Comparison of ENCODE assay signal across 39 cellular contexts in the genomic region with DNA sequence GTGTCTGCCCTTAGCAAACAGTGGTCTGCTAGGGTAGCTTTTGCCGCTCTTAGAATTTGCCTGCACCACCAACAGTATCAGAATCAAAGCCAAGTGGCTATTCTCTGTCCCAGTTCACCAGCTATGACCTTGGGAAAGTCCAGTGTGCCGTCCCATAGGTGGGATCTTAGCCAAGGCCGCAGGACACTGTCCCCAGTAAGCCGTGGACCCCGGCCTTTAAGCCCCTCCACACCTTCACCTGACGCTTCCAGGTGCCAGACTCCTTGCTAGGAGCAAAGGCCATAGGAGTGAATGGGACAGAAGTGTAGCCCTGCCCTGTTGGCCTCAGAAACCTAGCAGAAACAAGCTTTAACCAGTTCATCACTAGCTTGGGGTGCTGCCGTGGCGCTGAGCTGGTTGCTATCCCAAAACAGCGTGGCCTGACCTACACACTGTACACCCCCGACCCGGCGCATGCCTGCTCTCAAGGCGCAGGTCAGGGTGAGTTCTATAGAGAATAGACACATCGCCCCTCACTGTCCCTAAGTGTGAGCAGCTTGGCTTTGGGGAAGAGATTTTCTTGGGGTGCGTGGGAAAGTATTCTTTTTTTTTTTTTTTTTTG. TPM values are rescaled to one million over a fixed set of nuclear protein-coding genes. Genes with fewer than 3 reads are reported as not detected.
A peak's percentile ranks its signal among the peaks of the same experiment; 100 is the strongest.
DNase-seq lines count a peak whose midpoint lies in the region; ATAC-seq, FAIRE-seq and TF ChIP-seq lines count a peak whose summit lies in the region.
"Had no signal": no experiment of that assay in that cellular context is flagged by ENCODE, and none has a peak within 500 bp of the region (broad histone marks: within the 10 kb centered on the region; RNA-seq: fewer than 3 reads in every experiment).

No MANE protein-coding gene starts in this region.

- H2BK20ac ChIP-seq in H1 (ENCODE audit: low read length): no peak overlapping the region

- H3K9me3 ChIP-seq in H1 (ENCODE audit: insufficient read depth in 2 of 2, low read depth in 1 of 2, low read length in 1 of 2) (no peaks in the 10 kb centered on the region), osteoblast (ENCODE audit: low read depth, low read length) (no peaks in the 10 kb centered on the region)
- H3K9me3 ChIP-seq: esophagus squamous epithelium, heart right ventricle, Peyer's patch, right atrium auricular region, SJSA1, uterus had no signal

- H3K4me3 Mint-ChIP-seq in activated CD8-positive, alpha-beta T cell treated with anti-CD3 and anti-CD28 coated beads for 36 hours: no peak overlapping the region
- H3K4me3 Mint-ChIP-seq in activated CD8-positive, alpha-beta T cell treated with anti-CD3 and anti-CD28 coated beads, Interleukin-2, amount 10 ng/mL, durations not matched to agents 7 days and 5 days: no peak overlapping the region
- H3K4me3 Mint-ChIP-seq: activated CD4-positive, alpha-beta T cell treated with anti-CD3 and anti-CD28 coated beads, Interleukin-2, amount 10 ng/mL, durations not matched to agents 7 days and 5 days; activated CD8-positive, alpha-beta memory T cell treated with anti-CD3 and anti-CD28 coated beads, Interleukin-2, amount 10 ng/mL, durations not matched to agents 7 days and 5 days; activated naive CD8-positive, alpha-beta T cell treated with anti-CD3 and anti-CD28 coated beads, Interleukin-2, amount 50 U/mL, for 24 hours; activated T-cell treated with anti-CD3 and anti-CD28 coated beads, Interleukin-2, amount 50 U/mL, for 72 hours; CD14-positive monocyte; H9; stimulated activated naive CD8-positive, alpha-beta T cell treated with anti-CD3 and anti-CD28 coated beads, Interleukin-15, amount 100 ng/mL, for 72 hours had no signal

- H2BK120ac ChIP-seq in H1 (replicated peaks; ENCODE audit: low read depth, low read length): no peak overlapping the region

- H3K4me1 ChIP-seq in H1 (replicated peaks in 1 of 4; ENCODE audit: control insufficient read depth in 3 of 4, insufficient read depth in 4 of 4, low read length in 3 of 4) (peaks cover 10 to 18% (median 13%) of the 10 kb centered on the region in 4 experiments), osteoblast (ENCODE audit: insufficient read depth, low read length) (peaks cover 30% of the 10 kb centered on the region)

- no peak overlapping the region for H2AK5ac ChIP-seq in H1 (ENCODE audit: low read depth, low read length)

- CTCF ChIA-PET in activated CD8-positive, alpha-beta T cell treated with anti-CD3 and anti-CD28 coated beads for 36 hours (lab: Charles Lee): no interaction called here
- CTCF ChIA-PET in activated CD8-positive, alpha-beta T cell treated with anti-CD3 and anti-CD28 coated beads, Interleukin-2, amount 10 ng/mL, durations not matched to agents 7 days and 5 days (lab: Charles Lee): interaction anchor here (1.6 kb wide), 1 partner anchor 9 kb away, joined by 4 read pairs; no protein-coding TSS in a partner anchor
- CTCF ChIA-PET in H1 (lab: Charles Lee; ENCODE audit: partially characterized antibody): interaction anchor here (0.7 to 1.5 kb wide), 5 partner anchors 11 to 1254 kb away, joined by 3 to 7 read pairs (median 4); no protein-coding TSS in a partner anchor

- peaks cover 6% of the 10 kb centered on the region; the same call in 1 of the 2 replicates for H3K79me1 ChIP-seq in H1 (ENCODE audit: low read depth, low read length)

- peak overlapping the region; percentile 44 for H2BK5ac ChIP-seq in H1 (ENCODE audit: low read depth, low read length)

- WGBS in H1 (ENCODE audit: extremely low coverage in 1 of 2, insufficient coverage in 1 of 2, insufficient read length in 1 of 2, insufficient replicate concordance in 2 of 2, low coverage in 1 of 2, low lambda C conversion rate in 2 of 2, missing lambda C conversion rate in 1 of 2), 2 experiments: 85% methylated on average over 15 of the region's 15 CpGs; no CpG with 5 or more reads in 1 of the 2 experiments

- H3K36me3 ChIP-seq in H1 (ENCODE audit: control insufficient read depth in 2 of 4, insufficient read depth in 4 of 4, low read length in 3 of 4) (peaks cover 10 to 21% (median 15%) of the 10 kb centered on the region in 4 experiments), osteoblast (ENCODE audit: insufficient read depth, low read length) (peaks cover 46% of the 10 kb centered on the region)
- H3K36me3 ChIP-seq: uterus had no signal

- ATAC-seq in activated CD8-positive, alpha-beta T cell treated with anti-CD3 and anti-CD28 coated beads for 36 hours: no peak
- no peak for ATAC-seq in activated CD8-positive, alpha-beta T cell treated with anti-CD3 and anti-CD28 coated beads, Interleukin-2, amount 10 ng/mL, durations not matched to agents 7 days and 5 days
- ATAC-seq in HG03342 (IDR thresholded peaks at IDR 0.05; ENCODE audit: unreplicated experiment) (no peak), HG03097 (IDR thresholded peaks at IDR 0.05; ENCODE audit: low FRiP score, unreplicated experiment) (no peak)
- ATAC-seq: activated CD8-positive, alpha-beta memory T cell treated with anti-CD3 and anti-CD28 coated beads, Interleukin-2, amount 10 ng/mL, durations not matched to agents 7 days and 5 days; activated naive CD8-positive, alpha-beta T cell treated with anti-CD3 and anti-CD28 coated beads, Interleukin-2, amount 50 U/mL, for 24 hours; activated T-cell treated with anti-CD3 and anti-CD28 coated beads, Interleukin-2, amount 50 U/mL, for 72 hours; heart right ventricle; naive thymus-derived CD8-positive, alpha-beta T cell; stimulated activated naive CD8-positive, alpha-beta T cell treated with anti-CD3 and anti-CD28 coated beads, Interleukin-15, amount 100 ng/mL, for 72 hours had no signal

- no peak for TF ChIP-seq RAD21 in H1 (IDR thresholded peaks at IDR 0.05 in 1 of 2, conservative IDR thresholded peaks at IDR 0.05 in 1 of 2; ENCODE audit: low read depth in 2 of 2, low read length in 2 of 2)

- no peak overlapping the region for H4K91ac ChIP-seq in H1 (replicated peaks; ENCODE audit: insufficient read length, low read length)

- H3K23ac ChIP-seq in H1 (ENCODE audit: insufficient read length): no peak overlapping the region

- H3K27me3 ChIP-seq in H1 (replicated peaks in 1 of 4; ENCODE audit: control insufficient read depth in 3 of 4, extremely low read depth in 1 of 4, insufficient read depth in 3 of 4, low read length in 3 of 4) (no peaks in the 10 kb centered on the region), osteoblast (ENCODE audit: insufficient read depth, low read length) (no peaks in the 10 kb centered on the region)
- H3K27me3 ChIP-seq: esophagus squamous epithelium, heart right ventricle, Peyer's patch, right atrium auricular region, SJSA1, uterus had no signal

- no peak overlapping the region for H4K8ac ChIP-seq in H1 (ENCODE audit: extremely low read depth, insufficient read depth, low read length)

- no peak for DNase-seq in activated CD8-positive, alpha-beta T cell treated with anti-CD3 and anti-CD28 coated beads for 36 hours
- DNase-seq in activated CD8-positive, alpha-beta T cell treated with anti-CD3 and anti-CD28 coated beads, Interleukin-2, amount 10 ng/mL, durations not matched to agents 7 days and 5 days: no peak
- DNase-seq in GM12892 (ENCODE audit: insufficient read length) (no peak), H1 (ENCODE audit: low read depth in 1 of 2, low spot score in 2 of 2) (no peak), osteoblast (ENCODE audit: insufficient read length, low spot score, missing footprints) (peak; percentile 17), dedifferentiated amniotic fluid mesenchymal stem cell (ENCODE audit: extremely low spot score) (no peak)
- DNase-seq: 8988T; activated CD4-positive, alpha-beta T cell treated with anti-CD3 and anti-CD28 coated beads, Interleukin-2, amount 10 ng/mL, durations not matched to agents 7 days and 5 days; activated CD8-positive, alpha-beta memory T cell treated with anti-CD3 and anti-CD28 coated beads, Interleukin-2, amount 10 ng/mL, durations not matched to agents 7 days and 5 days; activated naive CD4-positive, alpha-beta T cell; activated naive CD8-positive, alpha-beta T cell treated with anti-CD3 and anti-CD28 coated beads, Interleukin-2, amount 50 U/mL, for 24 hours; activated T-cell treated with anti-CD3 and anti-CD28 coated beads, Interleukin-2, amount 50 U/mL, for 72 hours; central memory CD4-positive, alpha-beta T cell; dermis blood vessel endothelial cell; esophagus squamous epithelium; foreskin melanocyte; H9; heart right ventricle; IMR-90; naive thymus-derived CD8-positive, alpha-beta T cell; NCI-H146; NCI-H2107; NCI-H345; NCI-H748 treated with DMSO at 0.1 percent for 48 hours; Peyer's patch; stimulated activated CD4-positive, alpha-beta T cell treated with anti-CD3 and anti-CD28 coated beads, Interleukin-2, amount 100 ng/mL, for 24 hours; stimulated activated naive CD8-positive, alpha-beta T cell treated with anti-CD3 and anti-CD28 coated beads, Interleukin-15, amount 100 ng/mL, for 72 hours; T1000; uterus had no signal

- H4K20me1 ChIP-seq in H1 (replicated peaks in 1 of 2; ENCODE audit: control insufficient read depth in 1 of 2, insufficient read depth in 2 of 2, low read length in 2 of 2) (peaks cover 21 to 31% of the 10 kb centered on the region in 2 experiments), osteoblast (ENCODE audit: insufficient read depth, low read length) (peaks cover 48% of the 10 kb centered on the region)

- H3K4me3 ChIP-seq in H1 (ENCODE audit: extremely low read depth in 1 of 4, insufficient read depth in 2 of 4, low read depth in 3 of 4, low read length in 4 of 4): no peak overlapping the region
- H3K4me3 ChIP-seq in osteoblast (ENCODE audit: insufficient read depth, low read length): no peak overlapping the region
- H3K4me3 ChIP-seq: esophagus squamous epithelium, heart right ventricle, Peyer's patch, right atrium auricular region, SJSA1, smooth muscle cell, uterus had no signal

- H3K14ac ChIP-seq in H1 (ENCODE audit: insufficient read length): no peak overlapping the region

- H2BK15ac ChIP-seq in H1 (ENCODE audit: low read length): no peak overlapping the region

- peaks cover 52% of the 10 kb centered on the region for H3K4me1 Mint-ChIP-seq in activated CD8-positive, alpha-beta T cell treated with anti-CD3 and anti-CD28 coated beads for 36 hours (ENCODE audit: low read depth)
- H3K4me1 Mint-ChIP-seq in activated CD8-positive, alpha-beta T cell treated with anti-CD3 and anti-CD28 coated beads, Interleukin-2, amount 10 ng/mL, durations not matched to agents 7 days and 5 days (ENCODE audit: low read depth): peaks cover 40% of the 10 kb centered on the region

- intact Hi-C loops in activated CD8-positive, alpha-beta T cell treated with anti-CD3 and anti-CD28 coated beads for 36 hours (cut with micrococcal nuclease): loop anchor here (10.0 kb wide), 1 partner anchor 57 kb away; no protein-coding TSS in a partner anchor

- no peak overlapping the region for H4K5ac ChIP-seq in H1 (ENCODE audit: insufficient read length, low read depth, low read length)

- POLR2A ChIA-PET in activated CD8-positive, alpha-beta T cell treated with anti-CD3 and anti-CD28 coated beads for 36 hours (lab: Charles Lee): no interaction called here
- POLR2A ChIA-PET in activated CD8-positive, alpha-beta T cell treated with anti-CD3 and anti-CD28 coated beads, Interleukin-2, amount 10 ng/mL, durations not matched to agents 7 days and 5 days (lab: Charles Lee): no interaction called here
- POLR2A ChIA-PET in H1 (lab: Charles Lee; ENCODE audit: partially characterized antibody): interaction anchor here (1.5 kb wide), 1 partner anchor 19 kb away, joined by 5 read pairs; no protein-coding TSS in a partner anchor

- H3K18ac ChIP-seq in H1 (ENCODE audit: extremely low read depth, low read length): no peak overlapping the region

- FAIRE-seq in GM12892 (lab: Jason Lieb, UNC) (no peak), H1 (lab: Jason Lieb, UNC) (no peak)
- FAIRE-seq: astrocyte, endometrium, GM18507, keratinocyte had no signal

- TF ChIP-seq CTCF in activated CD8-positive, alpha-beta T cell treated with anti-CD3 and anti-CD28 coated beads for 36 hours (IDR thresholded peaks at IDR 0.05): no peak
- no peak for TF ChIP-seq CTCF in H1 (IDR thresholded peaks at IDR 0.05; ENCODE audit: control extremely low read depth in 1 of 3, insufficient read depth in 1 of 3, low read depth in 1 of 3, low read length in 3 of 3)
- TF ChIP-seq CTCF in osteoblast (IDR thresholded peaks at IDR 0.05; ENCODE audit: extremely low read depth, low read depth, low read length): no peak

- H3K27ac ChIP-seq in H1 (ENCODE audit: low read depth, low read length): no peak overlapping the region
- peak overlapping the region; percentile 19 for H3K27ac ChIP-seq in osteoblast (ENCODE audit: low read depth, low read length)
- H3K27ac ChIP-seq: esophagus squamous epithelium, heart right ventricle, Peyer's patch, right atrium auricular region, SJSA1, uterus had no signal

- H3K27ac Mint-ChIP-seq in activated CD8-positive, alpha-beta T cell treated with anti-CD3 and anti-CD28 coated beads for 36 hours: peak overlapping the region; percentile 42
- no peak overlapping the region for H3K27ac Mint-ChIP-seq in activated CD8-positive, alpha-beta T cell treated with anti-CD3 and anti-CD28 coated beads, Interleukin-2, amount 10 ng/mL, durations not matched to agents 7 days and 5 days
- H3K27ac Mint-ChIP-seq: activated CD4-positive, alpha-beta T cell treated with anti-CD3 and anti-CD28 coated beads, Interleukin-2, amount 10 ng/mL, durations not matched to agents 7 days and 5 days; activated CD8-positive, alpha-beta memory T cell treated with anti-CD3 and anti-CD28 coated beads, Interleukin-2, amount 10 ng/mL, durations not matched to agents 7 days and 5 days; activated naive CD8-positive, alpha-beta T cell treated with anti-CD3 and anti-CD28 coated beads, Interleukin-2, amount 50 U/mL, for 24 hours; activated T-cell treated with anti-CD3 and anti-CD28 coated beads, Interleukin-2, amount 50 U/mL, for 72 hours had no signal

- H3K9me3 Mint-ChIP-seq in activated CD8-positive, alpha-beta T cell treated with anti-CD3 and anti-CD28 coated beads for 36 hours: no peaks in the 10 kb centered on the region
- no peaks in the 10 kb centered on the region for H3K9me3 Mint-ChIP-seq in activated CD8-positive, alpha-beta T cell treated with anti-CD3 and anti-CD28 coated beads, Interleukin-2, amount 10 ng/mL, durations not matched to agents 7 days and 5 days (ENCODE audit: insufficient read depth)
- H3K9me3 Mint-ChIP-seq: activated CD4-positive, alpha-beta T cell treated with anti-CD3 and anti-CD28 coated beads, Interleukin-2, amount 10 ng/mL, durations not matched to agents 7 days and 5 days; activated naive CD8-positive, alpha-beta T cell treated with anti-CD3 and anti-CD28 coated beads, Interleukin-2, amount 50 U/mL, for 24 hours; activated T-cell treated with anti-CD3 and anti-CD28 coated beads, Interleukin-2, amount 50 U/mL, for 72 hours; H9; naive thymus-derived CD8-positive, alpha-beta T cell; stimulated activated naive CD8-positive, alpha-beta T cell treated with anti-CD3 and anti-CD28 coated beads, Interleukin-15, amount 100 ng/mL, for 72 hours had no signal

- no peak overlapping the region for H3K9ac ChIP-seq in H1 (replicated peaks in 1 of 4; ENCODE audit: extremely low read depth in 1 of 4, low read depth in 3 of 4, low read length in 3 of 4)

- H2BK12ac ChIP-seq in H1 (ENCODE audit: low read depth, low read length): no peak overlapping the region

- H3K4ac ChIP-seq in H1 (replicated peaks; ENCODE audit: insufficient read length, low read depth, low read length): no peak overlapping the region

- no peak for TF ChIP-seq EP300 in H1 (IDR thresholded peaks at IDR 0.05; ENCODE audit: borderline replicate concordance in 1 of 2, low read depth in 2 of 2, low read length in 2 of 2)

- H3K4me2 ChIP-seq in H1 (ENCODE audit: insufficient read depth in 1 of 2, low read depth in 2 of 2, low read length in 2 of 2) (no peak overlapping the region), osteoblast (ENCODE audit: insufficient read depth, low read length) (no peak overlapping the region)
- H3K4me2 ChIP-seq: smooth muscle cell had no signal

- no peak overlapping the region for H3K56ac ChIP-seq in H1 (replicated peaks; ENCODE audit: insufficient read length, low read depth, low read length)

- peak; percentile 49; the same call in 1 of the 2 replicates for TF ChIP-seq POLR2A in GM12892 (IDR thresholded peaks at IDR 0.05; ENCODE audit: low read depth, low read length)
- no peak for TF ChIP-seq POLR2A in H1 (IDR thresholded peaks at IDR 0.05; ENCODE audit: control extremely low read depth in 1 of 2, low read depth in 2 of 2, low read length in 2 of 2)

- H3K23me2 ChIP-seq in H1 (ENCODE audit: low read depth, low read length): peaks cover 10% of the 10 kb centered on the region

- H3K36me3 Mint-ChIP-seq in activated CD8-positive, alpha-beta T cell treated with anti-CD3 and anti-CD28 coated beads for 36 hours (ENCODE audit: low read depth): peaks cover 50% of the 10 kb centered on the region
- H3K36me3 Mint-ChIP-seq in activated CD8-positive, alpha-beta T cell treated with anti-CD3 and anti-CD28 coated beads, Interleukin-2, amount 10 ng/mL, durations not matched to agents 7 days and 5 days (ENCODE audit: low read depth): peaks cover 53% of the 10 kb centered on the region

- H2AFZ ChIP-seq in H1 (ENCODE audit: low read length): no peak overlapping the region
- no peak overlapping the region for H2AFZ ChIP-seq in osteoblast (ENCODE audit: low read length)

- H3K79me2 ChIP-seq in H1 (ENCODE audit: control insufficient read depth in 1 of 2, insufficient read depth in 2 of 2, low read length in 2 of 2) (peaks cover 9 to 39% of the 10 kb centered on the region in 2 experiments), osteoblast (ENCODE audit: insufficient read depth, low read length) (peaks cover 57% of the 10 kb centered on the region)

- no peaks in the 10 kb centered on the region for H3K27me3 Mint-ChIP-seq in activated CD8-positive, alpha-beta T cell treated with anti-CD3 and anti-CD28 coated beads for 36 hours
- no peaks in the 10 kb centered on the region for H3K27me3 Mint-ChIP-seq in activated CD8-positive, alpha-beta T cell treated with anti-CD3 and anti-CD28 coated beads, Interleukin-2, amount 10 ng/mL, durations not matched to agents 7 days and 5 days (ENCODE audit: low read depth)
- H3K27me3 Mint-ChIP-seq: activated CD4-positive, alpha-beta T cell treated with anti-CD3 and anti-CD28 coated beads, Interleukin-2, amount 10 ng/mL, durations not matched to agents 7 days and 5 days; activated CD8-positive, alpha-beta memory T cell treated with anti-CD3 and anti-CD28 coated beads, Interleukin-2, amount 10 ng/mL, durations not matched to agents 7 days and 5 days; activated naive CD8-positive, alpha-beta T cell treated with anti-CD3 and anti-CD28 coated beads, Interleukin-2, amount 50 U/mL, for 24 hours; naive thymus-derived CD8-positive, alpha-beta T cell; stimulated activated naive CD8-positive, alpha-beta T cell treated with anti-CD3 and anti-CD28 coated beads, Interleukin-15, amount 100 ng/mL, for 72 hours had no signal

RNA-seq across cellular contexts. Expression of a gene that starts 4.5 kb away (rescaled TPM):
- 10 to 100 TPM; 27.6 to 29.6 TPM for total RNA-seq in activated CD8-positive, alpha-beta T cell treated with anti-CD3 and anti-CD28 coated beads for 36 hours
- 10 to 100 TPM; 37.3 to 37.8 TPM for total RNA-seq in activated CD8-positive, alpha-beta T cell treated with anti-CD3 and anti-CD28 coated beads, Interleukin-2, amount 10 ng/mL, durations not matched to agents 7 days and 5 days
- 8.0 TPM for polyA plus RNA-seq in GM12892 (2012; ENCODE audit: missing spikeins)
- total RNA-seq in H1 (2021; fragmentation: NEBNext Ultra II Directional; extraction: Animal tissue kit (Norgen Biotek cat#: 25700)): 43.8 and 43.9 TPM in 2 replicates
- 29.0 and 37.4 TPM in 2 replicates for polyA plus RNA-seq in H1 (2011; rRNA removed)
- polyA plus RNA-seq in H1 (2011; cell fraction: cytosol; rRNA removed): 40.3 TPM
- polyA plus RNA-seq in H1 (2011; cell fraction: nucleus; rRNA removed): 31.3 TPM
- 34.2 to 40.6 TPM (median 39.4 TPM) in 4 replicates for polyA plus RNA-seq in H1 (2012, experiment 1 of 2)
- 42.8 TPM for polyA plus RNA-seq in H1 (2012, experiment 2 of 2)
- polyA plus RNA-seq in H1 (2013, experiment 1 of 2): 36.2 TPM
- polyA plus RNA-seq in H1 (2013, experiment 2 of 2): 35.3 TPM
- polyA minus RNA-seq in H1 (2011; rRNA and poly(A)+ RNA removed): 33.9 and 44.7 TPM in 2 replicates
- polyA minus RNA-seq in H1 (2011; cell fraction: cytosol; rRNA and poly(A)+ RNA removed): 25.3 TPM
- polyA minus RNA-seq in H1 (2011; cell fraction: nucleus; rRNA and poly(A)+ RNA removed): 22.5 TPM
- 52.2 and 53.2 TPM in 2 replicates for total RNA-seq in osteoblast
